Comparison of ENCODE assay signal across 2 cellular contexts in the genomic region with DNA sequence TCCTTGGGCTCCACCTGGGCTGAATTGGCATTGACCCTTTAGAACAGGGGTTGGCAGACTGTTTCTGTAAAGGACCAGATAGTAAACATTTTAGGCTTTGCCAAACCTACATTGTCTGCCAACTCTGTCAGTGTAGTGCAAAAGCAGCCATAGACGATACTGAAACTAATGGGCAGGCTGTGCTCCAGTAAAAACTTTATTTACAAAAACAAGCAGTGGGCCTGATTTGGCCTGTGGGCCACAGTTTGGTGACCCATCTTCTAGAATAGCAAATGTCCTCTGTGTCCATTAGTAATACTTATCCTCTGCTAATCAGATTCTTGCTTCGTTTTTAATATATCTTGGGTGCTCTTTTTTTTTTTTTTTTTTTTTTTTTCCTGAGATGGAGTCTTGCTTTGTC.
TF ChIP-seq lines count a peak whose summit lies in the region.

No MANE protein-coding gene starts in this region.

TF ChIP-seq in HepG2, 621 proteins besides CTCF, POLR2A, EP300 and RAD21:
- no peak for TF ChIP-seq ZNF83 (CRISPR knock-in tag; IDR thresholded peaks at IDR 0.05; ENCODE audit: borderline replicate concordance)
- TF ChIP-seq, protein P1, sequence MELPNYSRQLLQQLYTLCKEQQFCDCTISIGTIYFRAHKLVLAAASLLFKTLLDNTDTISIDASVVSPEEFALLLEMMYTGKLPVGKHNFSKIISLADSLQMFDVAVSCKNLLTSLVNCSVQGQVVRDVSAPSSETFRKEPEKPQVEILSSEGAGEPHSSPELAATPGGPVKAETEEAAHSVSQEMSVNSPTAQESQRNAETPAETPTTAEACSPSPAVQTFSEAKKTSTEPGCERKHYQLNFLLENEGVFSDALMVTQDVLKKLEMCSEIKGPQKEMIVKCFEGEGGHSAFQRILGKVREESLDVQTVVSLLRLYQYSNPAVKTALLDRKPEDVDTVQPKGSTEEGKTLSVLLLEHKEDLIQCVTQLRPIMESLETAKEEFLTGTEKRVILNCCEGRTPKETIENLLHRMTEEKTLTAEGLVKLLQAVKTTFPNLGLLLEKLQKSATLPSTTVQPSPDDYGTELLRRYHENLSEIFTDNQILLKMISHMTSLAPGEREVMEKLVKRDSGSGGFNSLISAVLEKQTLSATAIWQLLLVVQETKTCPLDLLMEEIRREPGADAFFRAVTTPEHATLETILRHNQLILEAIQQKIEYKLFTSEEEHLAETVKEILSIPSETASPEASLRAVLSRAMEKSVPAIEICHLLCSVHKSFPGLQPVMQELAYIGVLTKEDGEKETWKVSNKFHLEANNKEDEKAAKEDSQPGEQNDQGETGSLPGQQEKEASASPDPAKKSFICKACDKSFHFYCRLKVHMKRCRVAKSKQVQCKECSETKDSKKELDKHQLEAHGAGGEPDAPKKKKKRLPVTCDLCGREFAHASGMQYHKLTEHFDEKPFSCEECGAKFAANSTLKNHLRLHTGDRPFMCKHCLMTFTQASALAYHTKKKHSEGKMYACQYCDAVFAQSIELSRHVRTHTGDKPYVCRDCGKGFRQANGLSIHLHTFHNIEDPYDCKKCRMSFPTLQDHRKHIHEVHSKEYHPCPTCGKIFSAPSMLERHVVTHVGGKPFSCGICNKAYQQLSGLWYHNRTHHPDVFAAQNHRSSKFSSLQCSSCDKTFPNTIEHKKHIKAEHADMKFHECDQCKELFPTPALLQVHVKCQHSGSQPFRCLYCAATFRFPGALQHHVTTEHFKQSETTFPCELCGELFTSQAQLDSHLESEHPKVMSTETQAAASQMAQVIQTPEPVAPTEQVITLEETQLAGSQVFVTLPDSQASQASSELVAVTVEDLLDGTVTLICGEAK (IDR thresholded peaks at IDR 0.05) = no peak
- TF ChIP-seq, protein P1 (CRISPR knock-in tag; IDR thresholded peaks at IDR 0.05) = peak; percentile 77; the same call in 1 of the 2 replicates

TF ChIP-seq in K562, 482 proteins besides CTCF, POLR2A, EP300 and RAD21:
- TF ChIP-seq, protein P1 (IDR thresholded peaks at IDR 0.05) = peak; percentile 70
- TF ChIP-seq, protein P1 (CRISPR knock-in tag; IDR thresholded peaks at IDR 0.05) = peak; percentile 70; the same call in 1 of the 2 replicates
- no peak for TF ChIP-seq ZNF12 (CRISPR knock-in tag; IDR thresholded peaks at IDR 0.05)
TF ChIP-seq in K562: peak in this region for 1.
